9 cellular contexts compared by ENCODE assay signal in genomic region chr10:101829561-101830315, GRCh38. TPM values are rescaled to one million over a fixed set of nuclear protein-coding genes. Genes with fewer than 3 reads are reported as not detected.
DNase-seq lines count a peak whose midpoint lies in the region; ATAC-seq, FAIRE-seq and TF ChIP-seq lines count a peak whose summit lies in the region.
"Had no signal": no experiment of that assay in that cellular context is flagged by ENCODE, and none has a peak within 500 bp of the region (broad histone marks: within the 10 kb centered on the region; RNA-seq: fewer than 3 reads in every experiment).

No MANE protein-coding gene starts in this region.

- H2AFZ ChIP-seq in SU-DHL-6 (ENCODE audit: low read depth, low read length, severe bottlenecking) (peak overlapping the region; percentile 69), K562 (ENCODE audit: low read depth, low read length) (no peak overlapping the region)

- intact Hi-C loops in K562 (cut with micrococcal nuclease): no loop called here

- in situ Hi-C loops in K562 (cut with MboI): loop anchor here (25.0 kb wide), 4 partner anchors 533 to 783 kb away; partner anchors contain the start of genes ACTR1A, CUEDC2 and SUFU

- no peaks in the 10 kb centered on the region for H3K79me2 ChIP-seq in SU-DHL-6 (ENCODE audit: insufficient read depth, low read length)
- peaks cover 18% of the 10 kb centered on the region for H3K79me2 ChIP-seq in K562 (ENCODE audit: control insufficient read depth, insufficient read depth, low read length)

- CTCF ChIA-PET in K562 (lab: Yijun Ruan, JAX; ENCODE audit: low intra/inter-chr PET ratio): no interaction called here

- peaks cover 46 to 53% of the 10 kb centered on the region in 2 experiments for H3K4me1 ChIP-seq in K562 (replicated peaks in 1 of 2; ENCODE audit: control insufficient read depth in 2 of 2, insufficient read depth in 2 of 2, low read length in 2 of 2)

- peak; percentile 16 for ATAC-seq in GM18505 (IDR thresholded peaks at IDR 0.05; ENCODE audit: unreplicated experiment)
- ATAC-seq in HG03095 (IDR thresholded peaks at IDR 0.05; ENCODE audit: unreplicated experiment): peak; percentile 3
- ATAC-seq in K562: peak; percentile 69

- H3K9me3 ChIP-seq in SU-DHL-6 (ENCODE audit: insufficient read depth, low read length) (no peaks in the 10 kb centered on the region), K562 (replicated peaks; ENCODE audit: control insufficient read depth, insufficient read depth, low read depth, low read length) (no peaks in the 10 kb centered on the region)

- TF ChIP-seq EP300 in K562 (IDR thresholded peaks at IDR 0.05; ENCODE audit: low read length): no peak

- H3K9ac ChIP-seq in SU-DHL-6 (ENCODE audit: low read length) (peak overlapping the region; percentile 37), K562 (ENCODE audit: insufficient read depth in 1 of 2, low read depth in 2 of 2, low read length in 2 of 2) (peak overlapping the region; percentile 14 to 88; a peak in 3 of 4 replicates)

- peak overlapping the region; percentile 89 for H3K27ac ChIP-seq in SU-DHL-6 (ENCODE audit: low read depth, low read length)
- peak overlapping the region; percentile 67 for H3K27ac ChIP-seq in K562 (ENCODE audit: extremely low read depth, low read depth, low read length)

- no TSS peak for BruUV-seq in K562 (replicated peaks; lab: Mats Ljungman, UMichigan)

- POLR2A ChIA-PET in K562 (lab: Yijun Ruan, JAX): interaction anchor here (0.5 to 3.7 kb wide), 4 partner anchors 12 to 861 kb away, joined by 3 to 19 read pairs (median 3); partner anchors contain the start of genes ARMH3 and OGA

- H3K9me1 ChIP-seq in K562 (ENCODE audit: control insufficient read depth, insufficient read depth, low read length): peaks cover 9% of the 10 kb centered on the region

- H3K36me3 ChIP-seq in SU-DHL-6 (ENCODE audit: low read length): no peaks in the 10 kb centered on the region
- peaks cover 30% of the 10 kb centered on the region; the same call in 2 of the 3 replicates for H3K36me3 ChIP-seq in K562 (ENCODE audit: control insufficient read depth, insufficient read depth, low read length)

- H3K4me3 ChIP-seq in SU-DHL-6 (ENCODE audit: insufficient read depth, low read length, poor library complexity, severe bottlenecking) (peak overlapping the region; percentile 22), K562 (peak overlapping the region; percentile 38)

- TF ChIP-seq CTCF in SU-DHL-6 (IDR thresholded peaks at IDR 0.05; ENCODE audit: insufficient read depth, low read length, poor library complexity, severe bottlenecking): no peak
- TF ChIP-seq CTCF in K562 (IDR thresholded peaks at IDR 0.05 in 2 of 3, conservative IDR thresholded peaks at IDR 0.05 in 1 of 3; ENCODE audit: insufficient read depth in 2 of 3, low read depth in 1 of 3, low read length in 3 of 3): no peak

- no peak for FAIRE-seq in K562 (lab: Jason Lieb, UNC)

- TF ChIP-seq POLR2A in GM18505 (IDR thresholded peaks at IDR 0.05; ENCODE audit: borderline replicate concordance, extremely low read depth, insufficient read depth, insufficient read length): no peak
- TF ChIP-seq POLR2A in K562 (conservative IDR thresholded peaks at IDR 0.05): no peak

- 12% methylated on average over 7 of the region's 31 CpGs for WGBS in K562 (ENCODE audit: insufficient coverage, low coverage, missing lambda C conversion rate)

- TF ChIP-seq RAD21 in K562 (CRISPR knock-in tag; conservative IDR thresholded peaks at IDR 0.05 in 1 of 2, IDR thresholded peaks at IDR 0.05 in 1 of 2): no peak

- H3K27me3 ChIP-seq in SU-DHL-6 (ENCODE audit: low read length) (no peaks in the 10 kb centered on the region), K562 (ENCODE audit: control insufficient read depth in 2 of 2, insufficient read depth in 2 of 2, low read length in 2 of 2) (no peaks in the 10 kb centered on the region)

- H3F3A ChIP-seq in SU-DHL-6 (ENCODE audit: insufficient read depth): peaks cover 6% of the 10 kb centered on the region

- no peaks in the 10 kb centered on the region for H3K9me2 ChIP-seq in SU-DHL-6 (replicated peaks; ENCODE audit: insufficient read depth, low read length)

- H3K4me2 ChIP-seq in SU-DHL-6 (ENCODE audit: low read depth, low read length, poor library complexity, severe bottlenecking) (peak overlapping the region; percentile 90), K562 (ENCODE audit: insufficient read depth, low read length) (peak overlapping the region; percentile 83)

- H4K20me1 ChIP-seq in SU-DHL-6 (ENCODE audit: low read depth, low read length) (no peaks in the 10 kb centered on the region), K562 (replicated peaks; ENCODE audit: control insufficient read depth, insufficient read depth, low read length) (0 out of 2 replicates have a peak, but pooled peaks cover 6% of the 10 kb centered on the region)

- DNase-seq in K562 (ENCODE audit: extremely low read depth in 1 of 4, low spot score in 3 of 4) (peak; percentile 80 to 93 (median 86)), iris pigment epithelial cell (ENCODE audit: low read depth) (peak; percentile 44), NOMO-1 (lab: John Stamatoyannopoulos, UW; ENCODE audit: unreplicated experiment in 2 of 2) (no peak), hepatic stellate cell (ENCODE audit: low spot score) (no peak)
- peak in 2 of 3 experiments; percentile 23 to 58 for DNase-seq in stimulated activated CD4-positive, alpha-beta T cell treated with anti-CD3 and anti-CD28 coated beads, TNF-alpha, amount 100 ng/mL, for 24 hours (ENCODE audit: low read depth in 3 of 3)

RNA-seq across cellular contexts. Expression of gene OGA, which starts 11.5 kb away (rescaled TPM):
- 146 and 468 TPM in 2 replicates for total RNA-seq in K562 (2011; cell fraction: chromatin; rRNA removed; ENCODE audit: low replicate concordance)
- total RNA-seq in K562 (2011; cell fraction: nucleolus; rRNA removed): 65.4 and 98.2 TPM in 2 replicates
- 193 and 258 TPM in 2 replicates for total RNA-seq in K562 (2011; cell fraction: nucleoplasm; rRNA removed)
- 47.5 and 51.3 TPM in 2 replicates for total RNA-seq in K562 (2014; rRNA removed)
- total RNA-seq in K562 (2014; rRNA removed; fragmentation: Illumina TruSeq; extraction: Trizol): 67.1 and 72.2 TPM in 2 replicates
- 58.4 and 60.7 TPM in 2 replicates for total RNA-seq in K562 (2015; rRNA removed; fragmentation: Illumina TruSeq; extraction: Trizol)
- total RNA-seq in K562 (2021): 41.6 and 54.3 TPM in 2 replicates
- 73.5 and 79.9 TPM in 2 replicates for polyA plus RNA-seq in K562 (2011; rRNA removed)
- polyA plus RNA-seq in K562 (2011; cell fraction: cytosol; rRNA removed): 7.7 and 23.2 TPM in 2 replicates
- polyA plus RNA-seq in K562 (2011; cell fraction: nucleus; rRNA removed): 116 and 157 TPM in 2 replicates
- polyA plus RNA-seq in K562 (2012): 42.3 and 50.2 TPM in 2 replicates
- 61.1 and 61.2 TPM in 2 replicates for polyA plus RNA-seq in K562 (2014; fragmentation: Illumina TruSeq; extraction: Trizol)
- 10 to 100 TPM; 13.5 to 18.6 TPM for polyA plus RNA-seq in K562 (2014; fragmentation: Nextera tagmentation; extraction: Ambion mirVana)
- polyA plus RNA-seq in K562 (2014; rRNA removed): 59.5 and 61.8 TPM in 2 replicates
- polyA minus RNA-seq in K562 (2011; rRNA and poly(A)+ RNA removed): 82.2 and 103 TPM in 2 replicates
- polyA minus RNA-seq in K562 (2011; cell fraction: cytosol; rRNA and poly(A)+ RNA removed): 25.0 and 32.5 TPM in 2 replicates
- 36.2 and 78.1 TPM in 2 replicates for polyA minus RNA-seq in K562 (2011; cell fraction: nucleus; rRNA and poly(A)+ RNA removed)

RNA-seq across cellular contexts. Expression of gene KCNIP2, which starts 13.9 kb away (rescaled TPM):
- 32.6 and 43.2 TPM in 2 replicates for total RNA-seq in K562 (2011; cell fraction: chromatin; rRNA removed; ENCODE audit: low replicate concordance)
- total RNA-seq in K562 (2011; cell fraction: nucleolus; rRNA removed): 16.7 and 18.7 TPM in 2 replicates
- total RNA-seq in K562 (2011; cell fraction: nucleoplasm; rRNA removed): 49.0 and 80.9 TPM in 2 replicates
- total RNA-seq in K562 (2014; rRNA removed) (2.9 and 4.2 TPM in 2 replicates), K562 (2014; rRNA removed; fragmentation: Illumina TruSeq; extraction: Trizol) (2.9 and 4.0 TPM in 2 replicates), K562 (2015; rRNA removed; fragmentation: Illumina TruSeq; extraction: Trizol) (3.2 and 4.1 TPM in 2 replicates), K562 (2021) (4.8 and 7.6 TPM in 2 replicates)
- polyA plus RNA-seq in K562 (2011; rRNA removed) (7.1 and 9.5 TPM in 2 replicates), K562 (2014; fragmentation: Illumina TruSeq; extraction: Trizol) (6.3 and 7.9 TPM in 2 replicates), K562 (2014; fragmentation: Nextera tagmentation; extraction: Ambion mirVana) (1 to 10 TPM; 2.5 to 3.2 TPM), K562 (2014; rRNA removed) (6.2 and 6.6 TPM in 2 replicates)
- 1.7 and 3.2 TPM in 2 replicates for polyA plus RNA-seq in K562 (2011; cell fraction: cytosol; rRNA removed)
- 57.8 and 62.2 TPM in 2 replicates for polyA plus RNA-seq in K562 (2011; cell fraction: nucleus; rRNA removed)
- 6.0 and 9.6 TPM in 2 replicates for polyA plus RNA-seq in K562 (2012)
- 2.1 and 4.6 TPM in 2 replicates for polyA minus RNA-seq in K562 (2011; rRNA and poly(A)+ RNA removed)
- polyA minus RNA-seq in K562 (2011; cell fraction: cytosol; rRNA and poly(A)+ RNA removed): 0.91 TPM in 1 of 2 replicates, not detected in the other
- polyA minus RNA-seq in K562 (2011; cell fraction: nucleus; rRNA and poly(A)+ RNA removed): 5.5 and 11.3 TPM in 2 replicates

RNA-seq across cellular contexts. Expression of gene NPM3, which starts 46.5 kb away (rescaled TPM):
- 7.6 and 17.3 TPM in 2 replicates for total RNA-seq in K562 (2011; cell fraction: chromatin; rRNA removed; ENCODE audit: low replicate concordance)
- 26.8 and 34.0 TPM in 2 replicates for total RNA-seq in K562 (2011; cell fraction: nucleolus; rRNA removed)
- total RNA-seq in K562 (2011; cell fraction: nucleoplasm; rRNA removed): 22.0 and 23.0 TPM in 2 replicates
- total RNA-seq in K562 (2014; rRNA removed) (171 and 204 TPM in 2 replicates), K562 (2014; rRNA removed; fragmentation: Illumina TruSeq; extraction: Trizol) (85.8 and 114 TPM in 2 replicates), K562 (2015; rRNA removed; fragmentation: Illumina TruSeq; extraction: Trizol) (108 and 112 TPM in 2 replicates), K562 (2021) (147 and 148 TPM in 2 replicates)
- polyA plus RNA-seq in K562 (2011; rRNA removed) (88.9 and 97.4 TPM in 2 replicates), K562 (2014; fragmentation: Illumina TruSeq; extraction: Trizol) (204 and 239 TPM in 2 replicates), K562 (2014; fragmentation: Nextera tagmentation; extraction: Ambion mirVana) (10 to 100 TPM; 15.2 to 54.4 TPM), K562 (2014; rRNA removed) (161 and 168 TPM in 2 replicates)
- 141 and 176 TPM in 2 replicates for polyA plus RNA-seq in K562 (2011; cell fraction: cytosol; rRNA removed)
- 72.2 and 89.1 TPM in 2 replicates for polyA plus RNA-seq in K562 (2011; cell fraction: nucleus; rRNA removed)
- polyA plus RNA-seq in K562 (2012): 76.1 and 130 TPM in 2 replicates
- 48.1 and 61.6 TPM in 2 replicates for polyA minus RNA-seq in K562 (2011; rRNA and poly(A)+ RNA removed)
- 36.0 and 44.2 TPM in 2 replicates for polyA minus RNA-seq in K562 (2011; cell fraction: cytosol; rRNA and poly(A)+ RNA removed)
- polyA minus RNA-seq in K562 (2011; cell fraction: nucleus; rRNA and poly(A)+ RNA removed): 11.2 and 12.2 TPM in 2 replicates

RNA-seq across cellular contexts. Expression of gene FGF8, which starts 53.8 kb away (rescaled TPM):
- not detected in 2 replicates for total RNA-seq in K562 (2011; cell fraction: chromatin; rRNA removed; ENCODE audit: low replicate concordance)
- total RNA-seq in K562 (2011; cell fraction: nucleolus; rRNA removed): 0.67 TPM in 1 of 2 replicates, not detected in the other
- 1.0 TPM in 1 of 2 replicates, not detected in the other for total RNA-seq in K562 (2011; cell fraction: nucleoplasm; rRNA removed)
- 0.82 TPM in 1 of 2 replicates, not detected in the other for total RNA-seq in K562 (2014; rRNA removed)
- not detected in 2 replicates for total RNA-seq in K562 (2014; rRNA removed; fragmentation: Illumina TruSeq; extraction: Trizol)
- total RNA-seq in K562 (2015; rRNA removed; fragmentation: Illumina TruSeq; extraction: Trizol): not detected in 2 replicates
- 0.29 and 0.31 TPM in 2 replicates for total RNA-seq in K562 (2021)
- 0.13 and 0.24 TPM in 2 replicates for polyA plus RNA-seq in K562 (2011; rRNA removed)
- 0.73 TPM in 1 of 2 replicates, not detected in the other for polyA plus RNA-seq in K562 (2011; cell fraction: cytosol; rRNA removed)
- 1.5 TPM in 2 replicates for polyA plus RNA-seq in K562 (2011; cell fraction: nucleus; rRNA removed)
- 0.09 TPM in 1 of 2 replicates, not detected in the other for polyA plus RNA-seq in K562 (2012)
- polyA plus RNA-seq in K562 (2014; fragmentation: Illumina TruSeq; extraction: Trizol): not detected in 2 replicates
- not detected for polyA plus RNA-seq in K562 (2014; fragmentation: Nextera tagmentation; extraction: Ambion mirVana)
- polyA plus RNA-seq in K562 (2014; rRNA removed): 0.28 and 0.44 TPM in 2 replicates
- polyA minus RNA-seq in K562 (2011; rRNA and poly(A)+ RNA removed): not detected in 2 replicates
- polyA minus RNA-seq in K562 (2011; cell fraction: cytosol; rRNA and poly(A)+ RNA removed): not detected in 2 replicates
- polyA minus RNA-seq in K562 (2011; cell fraction: nucleus; rRNA and poly(A)+ RNA removed): 0.54 TPM in 1 of 2 replicates, not detected in the other
- total RNA-seq: activated CD8-positive, alpha-beta memory T cell treated with anti-CD3 and anti-CD28 coated beads for 36 hours had no signal

Comparison
In these comparisons a context has a peak if more than half of its experiments do, and no peak if none do; other contexts are left out.
1. ATAC-seq: peak in every context shown above with its lines; median percentile 69 in K562; 16 in GM18505; 3 in HG03095.
2. DNase-seq: peak in K562 (4 of 4), iris pigment epithelial cell (single experiment) and stimulated activated CD4-positive, alpha-beta T cell treated with anti-CD3 and anti-CD28 coated beads, TNF-alpha, amount 100 ng/mL, for 24 hours (2 of 3); none in NOMO-1 (0 of 2) and hepatic stellate cell (single experiment).